ENCODE assay signal across 8 cellular contexts in genomic region chr1:203628185-203628996, GRCh38. TPM values are rescaled to one million over a fixed set of nuclear protein-coding genes. Genes with fewer than 3 reads are reported as not detected.
DNase-seq lines count a peak whose midpoint lies in the region; ATAC-seq lines count a peak whose summit lies in the region.

No MANE protein-coding gene starts in this region.

- peak; percentile 36 for DNase-seq in stimulated activated CD4-positive, alpha-beta T cell treated with anti-CD3 and anti-CD28 coated beads, Interleukin-15, amount 100 ng/mL, for 24 hours
- DNase-seq in stimulated activated CD4-positive, alpha-beta T cell treated with anti-CD3 and anti-CD28 coated beads, Interleukin-4, amount 100 ng/mL, for 4 hours, result no peak
- DNase-seq in T1000 (lab: John Stamatoyannopoulos, UW) (peak; percentile 30), epithelial cell of prostate (ENCODE audit: low read depth, low spot score) (no peak), myocyte (ENCODE audit: low read depth) (peak; percentile 50), NCI-H1694 treated with DMSO at 0.1 percent for 48 hours (lab: John Stamatoyannopoulos, UW) (no peak)

- ATAC-seq in GM21786 (IDR thresholded peaks at IDR 0.05; ENCODE audit: unreplicated experiment) (no peak), HG03139 (IDR thresholded peaks at IDR 0.05; ENCODE audit: unreplicated experiment) (no peak)

- H3K27ac ChIP-seq in epithelial cell of prostate, result peak overlapping the region; percentile 91

RNA-seq across cellular contexts. Expression of gene ATP2B4, which starts 1.8 kb away (rescaled TPM):
- 13.9 and 17.5 TPM in 2 replicates for total RNA-seq in myocyte
- polyA plus RNA-seq in myocyte (2012), result 24.5 TPM

Comparison
In these comparisons a context has a peak if more than half of its experiments do, and no peak if none do; other contexts are left out.
1. DNase-seq: peak in stimulated activated CD4-positive, alpha-beta T cell treated with anti-CD3 and anti-CD28 coated beads, Interleukin-15, amount 100 ng/mL, for 24 hours (single experiment), T1000 (single experiment) and myocyte (single experiment); none in stimulated activated CD4-positive, alpha-beta T cell treated with anti-CD3 and anti-CD28 coated beads, Interleukin-4, amount 100 ng/mL, for 4 hours (0 of 2), epithelial cell of prostate (single experiment) and NCI-H1694 treated with DMSO at 0.1 percent for 48 hours (single experiment).